11 cellular contexts compared by ENCODE assay signal in genomic region chr10:88598060-88598459, GRCh38. TPM values are rescaled to one million over a fixed set of nuclear protein-coding genes. Genes with fewer than 3 reads are reported as not detected.
DNase-seq lines count a peak whose midpoint lies in the region; ATAC-seq lines count a peak whose summit lies in the region.
"Had no signal": no experiment of that assay in that cellular context is flagged by ENCODE, and none has a peak within 500 bp of the region (broad histone marks: within the 10 kb centered on the region; RNA-seq: fewer than 3 reads in every experiment).

No MANE protein-coding gene starts in this region.

- H3K36me3 Mint-ChIP-seq in activated naive CD8-positive, alpha-beta T cell treated with anti-CD3 and anti-CD28 coated beads for 36 hours, result no peaks in the 10 kb centered on the region
- no peaks in the 10 kb centered on the region for H3K36me3 Mint-ChIP-seq in activated naive CD8-positive, alpha-beta T cell treated with anti-CD3 and anti-CD28 coated beads, Interleukin-2, amount 50 U/mL, for 24 hours (ENCODE audit: low read depth)

- DNase-seq in activated naive CD8-positive, alpha-beta T cell treated with anti-CD3 and anti-CD28 coated beads for 36 hours, result no peak
- DNase-seq in activated naive CD8-positive, alpha-beta T cell treated with anti-CD3 and anti-CD28 coated beads, Interleukin-2, amount 50 U/mL, for 24 hours, result no peak
- peak; percentile 13 for DNase-seq in KBM-7
- DNase-seq in stimulated activated naive CD8-positive, alpha-beta T cell treated with anti-CD3 and anti-CD28 coated beads, Interleukin-15, amount 100 ng/mL, for 72 hours, result no peak
- no peak for DNase-seq in HUDEP-2 (lab: John Stamatoyannopoulos, UW; ENCODE audit: unreplicated experiment in 76 of 76)
- no peak for DNase-seq in Karpas-422
- DNase-seq: ACHN, heart right ventricle had no signal

- H3K79me2 ChIP-seq in Karpas-422 (ENCODE audit: low read length), result no peaks in the 10 kb centered on the region

- peaks cover 11% of the 10 kb centered on the region for H3K4me1 Mint-ChIP-seq in activated naive CD8-positive, alpha-beta T cell treated with anti-CD3 and anti-CD28 coated beads for 36 hours
- peaks cover 9% of the 10 kb centered on the region for H3K4me1 Mint-ChIP-seq in activated naive CD8-positive, alpha-beta T cell treated with anti-CD3 and anti-CD28 coated beads, Interleukin-2, amount 50 U/mL, for 24 hours
- peaks cover 10% of the 10 kb centered on the region for H3K4me1 Mint-ChIP-seq in stimulated activated naive CD8-positive, alpha-beta T cell treated with anti-CD3 and anti-CD28 coated beads, Interleukin-15, amount 100 ng/mL, for 72 hours
- H3K4me1 Mint-ChIP-seq: neural crest cell had no signal

- no peaks in the 10 kb centered on the region for H4K20me1 ChIP-seq in Karpas-422 (ENCODE audit: insufficient read depth, low read depth, low read length)

- no peak overlapping the region for H3K4me3 ChIP-seq in Karpas-422 (ENCODE audit: low read length)
- H3K4me3 ChIP-seq: heart right ventricle had no signal

- H3K36me3 ChIP-seq in Karpas-422 (ENCODE audit: insufficient read depth, low read length), result no peaks in the 10 kb centered on the region
- H3K36me3 ChIP-seq: heart right ventricle had no signal

- H3K4me2 ChIP-seq in Karpas-422 (ENCODE audit: low read depth, low read length, poor library complexity, severe bottlenecking), result no peak overlapping the region

- no peak overlapping the region for H3K27ac ChIP-seq in Karpas-422 (ENCODE audit: low read length)
- H3K27ac ChIP-seq: heart right ventricle had no signal

- in situ Hi-C loops in KBM-7 (cut with MboI; ENCODE audit: low pct_unique_long_range_greater_than_20kb, low sequenced_read_pairs), result no loop called here

- H3K9ac ChIP-seq in Karpas-422 (ENCODE audit: low read length), result no peak overlapping the region

- no peak overlapping the region for H3K4me3 Mint-ChIP-seq in activated naive CD8-positive, alpha-beta T cell treated with anti-CD3 and anti-CD28 coated beads for 36 hours
- H3K4me3 Mint-ChIP-seq in activated naive CD8-positive, alpha-beta T cell treated with anti-CD3 and anti-CD28 coated beads, Interleukin-2, amount 50 U/mL, for 24 hours, result no peak overlapping the region
- no peak overlapping the region for H3K4me3 Mint-ChIP-seq in stimulated activated naive CD8-positive, alpha-beta T cell treated with anti-CD3 and anti-CD28 coated beads, Interleukin-15, amount 100 ng/mL, for 72 hours
- H3K4me3 Mint-ChIP-seq: neural crest cell had no signal

- no peak for ATAC-seq in activated naive CD8-positive, alpha-beta T cell treated with anti-CD3 and anti-CD28 coated beads, Interleukin-2, amount 50 U/mL, for 24 hours
- ATAC-seq in HG02678 (IDR thresholded peaks at IDR 0.05; ENCODE audit: unreplicated experiment) (peak; percentile 97), esophagus mucosa (no peak)
- ATAC-seq in stimulated activated naive CD8-positive, alpha-beta T cell treated with anti-CD3 and anti-CD28 coated beads, Interleukin-15, amount 100 ng/mL, for 72 hours, result peak; percentile 71
- ATAC-seq: heart right ventricle had no signal

- H3K27me3 ChIP-seq in Karpas-422 (ENCODE audit: low read length), result no peaks in the 10 kb centered on the region
- H3K27me3 ChIP-seq: heart right ventricle had no signal

- H3K4me1 ChIP-seq in Karpas-422 (ENCODE audit: low read length), result no peaks in the 10 kb centered on the region
- H3K4me1 ChIP-seq: heart right ventricle had no signal

- H3K27me3 Mint-ChIP-seq in activated naive CD8-positive, alpha-beta T cell treated with anti-CD3 and anti-CD28 coated beads for 36 hours, result no peaks in the 10 kb centered on the region
- peaks cover 3% of the 10 kb centered on the region for H3K27me3 Mint-ChIP-seq in activated naive CD8-positive, alpha-beta T cell treated with anti-CD3 and anti-CD28 coated beads, Interleukin-2, amount 50 U/mL, for 24 hours
- H3K27me3 Mint-ChIP-seq in stimulated activated naive CD8-positive, alpha-beta T cell treated with anti-CD3 and anti-CD28 coated beads, Interleukin-15, amount 100 ng/mL, for 72 hours, result no peaks in the 10 kb centered on the region

- no peak overlapping the region for H2AFZ ChIP-seq in Karpas-422 (ENCODE audit: low read length)

- H3K9me3 ChIP-seq in Karpas-422 (ENCODE audit: low read length), result no peaks in the 10 kb centered on the region

- H3K27ac Mint-ChIP-seq in activated naive CD8-positive, alpha-beta T cell treated with anti-CD3 and anti-CD28 coated beads for 36 hours, result peak overlapping the region; percentile 45
- no peak overlapping the region for H3K27ac Mint-ChIP-seq in activated naive CD8-positive, alpha-beta T cell treated with anti-CD3 and anti-CD28 coated beads, Interleukin-2, amount 50 U/mL, for 24 hours
- no peak overlapping the region for H3K27ac Mint-ChIP-seq in stimulated activated naive CD8-positive, alpha-beta T cell treated with anti-CD3 and anti-CD28 coated beads, Interleukin-15, amount 100 ng/mL, for 72 hours

- H3K9me2 ChIP-seq in Karpas-422 (replicated peaks; ENCODE audit: insufficient read depth, low read length), result no peaks in the 10 kb centered on the region

- no peaks in the 10 kb centered on the region for H3K9me3 Mint-ChIP-seq in activated naive CD8-positive, alpha-beta T cell treated with anti-CD3 and anti-CD28 coated beads for 36 hours
- H3K9me3 Mint-ChIP-seq in activated naive CD8-positive, alpha-beta T cell treated with anti-CD3 and anti-CD28 coated beads, Interleukin-2, amount 50 U/mL, for 24 hours, result no peaks in the 10 kb centered on the region
- H3K9me3 Mint-ChIP-seq in stimulated activated naive CD8-positive, alpha-beta T cell treated with anti-CD3 and anti-CD28 coated beads, Interleukin-15, amount 100 ng/mL, for 72 hours, result peaks cover 0 to 7% of the 10 kb centered on the region in 2 donors
- H3K9me3 Mint-ChIP-seq: neural crest cell had no signal

RNA-seq across cellular contexts. Expression of gene LIPJ, which starts 11.5 kb away (rescaled TPM):
- total RNA-seq in activated naive CD8-positive, alpha-beta T cell treated with anti-CD3 and anti-CD28 coated beads for 36 hours, result not detected
- 0.12 TPM for total RNA-seq in esophagus mucosa
- not detected in 2 replicates for total RNA-seq in Karpas-422 (2014; rRNA removed; shearing (Covaris generic); ENCODE audit: low replicate concordance)
- total RNA-seq: neural crest cell had no signal

RNA-seq across cellular contexts. Expression of gene RNLS, which starts 14.9 kb away (rescaled TPM):
- total RNA-seq in activated naive CD8-positive, alpha-beta T cell treated with anti-CD3 and anti-CD28 coated beads for 36 hours, result 1 to 10 TPM; 4.0 to 4.3 TPM
- total RNA-seq in esophagus mucosa, result 10.0 TPM
- total RNA-seq in Karpas-422 (2014; rRNA removed; shearing (Covaris generic); ENCODE audit: low replicate concordance), result not detected in 2 replicates

Comparison
In these comparisons a context has a peak if more than half of its experiments do, and no peak if none do; other contexts are left out.
1. ATAC-seq: peak in HG02678 (single experiment) and stimulated activated naive CD8-positive, alpha-beta T cell treated with anti-CD3 and anti-CD28 coated beads, Interleukin-15, amount 100 ng/mL, for 72 hours (single experiment); none in activated naive CD8-positive, alpha-beta T cell treated with anti-CD3 and anti-CD28 coated beads, Interleukin-2, amount 50 U/mL, for 24 hours (single experiment) and esophagus mucosa (single experiment).